Comparison of ENCODE assay signal across 7 cellular contexts in the genomic region with DNA sequence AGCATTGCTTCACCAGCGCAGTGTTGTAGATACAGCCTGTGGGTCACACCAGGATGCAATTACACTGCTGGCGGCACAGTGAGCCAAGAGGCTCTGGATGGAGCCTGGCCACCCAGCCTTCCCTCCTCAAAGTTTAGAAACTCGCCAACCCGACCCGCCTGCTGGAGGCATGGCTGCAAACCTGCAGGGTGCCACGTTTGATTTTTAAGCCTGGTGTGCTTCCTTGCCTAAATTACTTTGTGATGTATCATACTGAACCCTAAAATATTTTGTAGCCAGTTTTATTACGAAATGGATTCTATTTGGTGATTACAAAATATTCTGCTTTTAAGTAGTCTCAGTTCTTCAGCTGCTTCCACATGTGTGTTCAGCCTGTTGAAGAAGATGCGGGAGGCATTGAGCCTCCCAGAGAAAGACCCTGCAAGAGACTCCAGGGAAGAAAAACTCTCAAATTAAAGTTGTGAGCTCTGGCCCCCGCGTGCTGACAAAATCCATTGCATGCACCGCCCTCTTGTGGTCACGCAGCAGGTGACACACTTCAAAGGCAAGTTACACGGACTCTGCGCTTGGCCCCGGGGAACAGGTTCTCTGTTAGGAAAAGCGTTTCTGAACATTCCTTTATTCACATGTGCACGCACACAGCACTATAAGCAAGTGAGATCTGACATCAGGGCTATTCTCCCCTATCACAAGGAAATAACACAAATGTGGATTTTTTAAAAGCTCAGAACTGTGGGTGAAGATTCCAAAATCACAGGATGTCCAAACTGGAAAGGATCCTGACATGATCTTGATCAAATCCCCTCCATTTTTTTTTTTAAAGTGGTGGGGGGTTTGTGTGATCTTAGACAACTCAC.
DNase-seq lines count a peak whose midpoint lies in the region; ATAC-seq and TF ChIP-seq lines count a peak whose summit lies in the region.

No MANE protein-coding gene starts in this region.

- H3K27ac ChIP-seq in VCaP = no peak overlapping the region

- H3K4me3 ChIP-seq in cardiac fibroblast (replicated peaks in 1 of 2; ENCODE audit: low read depth in 2 of 2, low read length in 2 of 2) = no peak overlapping the region

- no peak for ATAC-seq in GM21576 (IDR thresholded peaks at IDR 0.05; ENCODE audit: unreplicated experiment)

- TF ChIP-seq CTCF in GM12873 (IDR thresholded peaks at IDR 0.05; ENCODE audit: insufficient read depth, low read depth, low read length, missing control alignments) = peak; percentile 83
- TF ChIP-seq CTCF in VCaP (conservative IDR thresholded peaks at IDR 0.05) = peak; percentile 93
- TF ChIP-seq CTCF in cardiac fibroblast (IDR thresholded peaks at IDR 0.05; ENCODE audit: low read depth, low read length) = peak; percentile 86

- DNase-seq in NCI-H1930 (lab: John Stamatoyannopoulos, UW) (peak; percentile 5 to 32), cardiac fibroblast (ENCODE audit: low read depth in 2 of 2) (peak; percentile 75 to 79), left kidney (ENCODE audit: low read depth, low spot score) (peak; percentile 87)
- peak; percentile 28 for DNase-seq in stimulated activated CD4-positive, alpha-beta T cell treated with anti-CD3 and anti-CD28 coated beads, Interleukin-2, amount 100 ng/mL, for 4 hours (ENCODE audit: low read depth)

Comparison
In these comparisons a context has a peak if more than half of its experiments do, and no peak if none do; other contexts are left out.
1. DNase-seq: peak in every context shown above with its lines; median percentile 87 in left kidney; 77 in cardiac fibroblast; 28 in stimulated activated CD4-positive, alpha-beta T cell treated with anti-CD3 and anti-CD28 coated beads, Interleukin-2, amount 100 ng/mL, for 4 hours; 18 in NCI-H1930.